In genomic region chrX:100895365-100896075, GRCh38 we compare ENCODE assay signal across 10 cellular contexts. TPM values are rescaled to one million over a fixed set of nuclear protein-coding genes. Genes with fewer than 3 reads are reported as not detected.
DNase-seq lines count a peak whose midpoint lies in the region; ATAC-seq and TF ChIP-seq lines count a peak whose summit lies in the region.
"Had no signal": no experiment of that assay in that cellular context is flagged by ENCODE, and none has a peak within 500 bp of the region (broad histone marks: within the 10 kb centered on the region; RNA-seq: fewer than 3 reads in every experiment).

No MANE protein-coding gene starts in this region.

- TF ChIP-seq EP300 in transverse colon (IDR thresholded peaks at IDR 0.05; ENCODE audit: low read depth): no peak

- no peak overlapping the region for H3K27ac ChIP-seq in hepatocyte
- H3K27ac ChIP-seq in transverse colon: no peak overlapping the region
- H3K27ac ChIP-seq: neutrophil had no signal

- intact Hi-C loops in transverse colon (cut with DNase I; ENCODE audit: low total_unique reads): no loop called here

- no peak overlapping the region for H2AFZ ChIP-seq in hepatocyte

- no peaks in the 10 kb centered on the region for H3K79me2 ChIP-seq in hepatocyte

- 32% methylated on average over 5 of the region's 5 CpGs for WGBS in hepatocyte (ENCODE audit: low lambda C conversion rate, missing lambda C conversion rate)
- WGBS in transverse colon (ENCODE audit: low coverage in 1 of 2), 2 donors: 0 to 37% methylated on average over 3 to 5 of the region's 5 CpGs

- H3K36me3 ChIP-seq in hepatocyte (replicated peaks; ENCODE audit: insufficient read depth, low read depth): no peaks in the 10 kb centered on the region
- no peaks in the 10 kb centered on the region for H3K36me3 ChIP-seq in transverse colon
- H3K36me3 ChIP-seq: neutrophil had no signal

- H3K4me1 ChIP-seq in hepatocyte (ENCODE audit: insufficient read depth) (no peaks in the 10 kb centered on the region), transverse colon (no peaks in the 10 kb centered on the region)

- no peaks in the 10 kb centered on the region for H3K27me3 ChIP-seq in hepatocyte
- H3K27me3 ChIP-seq in transverse colon: no peaks in the 10 kb centered on the region
- H3K27me3 ChIP-seq: neutrophil had no signal

- in situ Hi-C loops in Caki2 (cut with HindIII; ENCODE audit: low pct_unique_long_range_greater_than_20kb, low sequenced_read_pairs) (no loop called here), transverse colon (cut with MboI; ENCODE audit: low pct_ligation_motif_present in 1 of 4, low pct_unique_long_range_greater_than_20kb in 1 of 4, low sequenced_read_pairs in 3 of 4) (no loop called here)

- H3K4me3 ChIP-seq in hepatocyte: no peak overlapping the region
- H3K4me3 ChIP-seq in transverse colon: no peak overlapping the region

- TF ChIP-seq POLR2A in transverse colon (IDR thresholded peaks at IDR 0.05): no peak

- H3K9me3 ChIP-seq in hepatocyte (ENCODE audit: low read depth): no peaks in the 10 kb centered on the region
- H3K9me3 ChIP-seq in transverse colon: no peaks in the 10 kb centered on the region
- H3K9me3 ChIP-seq: neutrophil had no signal

- H4K20me1 ChIP-seq in hepatocyte (ENCODE audit: insufficient read depth, poor library complexity, severe bottlenecking): no peaks in the 10 kb centered on the region

- TF ChIP-seq CTCF in hepatocyte (IDR thresholded peaks at IDR 0.05; ENCODE audit: poor library complexity): peak; percentile 50
- TF ChIP-seq CTCF in transverse colon (IDR thresholded peaks at IDR 0.05): peak in 4 of 5 experiments; percentile 27 to 41 (median 30)

- peak; percentile 78 for ATAC-seq in GM18498 (IDR thresholded peaks at IDR 0.05; ENCODE audit: unreplicated experiment)
- no peak for ATAC-seq in GM18909 (IDR thresholded peaks at IDR 0.05; ENCODE audit: poor library complexity, unreplicated experiment)

- H3K9me2 ChIP-seq in hepatocyte (replicated peaks; ENCODE audit: insufficient read depth): no peaks in the 10 kb centered on the region

- DNase-seq in Caki2 (ENCODE audit: low read depth) (peak; percentile 6), LHCN-M2 (ENCODE audit: low read depth) (peak; percentile 30), UCSD-AML1 (lab: John Stamatoyannopoulos, UW; ENCODE audit: unreplicated experiment) (peak; percentile 11), hepatocyte (ENCODE audit: low spot score) (peak; percentile 28), transverse colon (peak; percentile 28)
- no peak for DNase-seq in effector CD4-positive, alpha-beta T cell

- H3K4me2 ChIP-seq in hepatocyte: no peak overlapping the region

RNA-seq across cellular contexts. Expression of gene NOX1, which starts 21.4 kb away (rescaled TPM):
- total RNA-seq in Caki2 (2014; rRNA removed; shearing (Covaris generic); ENCODE audit: low replicate concordance): not detected in 2 replicates
- total RNA-seq in LHCN-M2 (2014; rRNA removed): not detected in 2 replicates
- polyA plus RNA-seq in LHCN-M2 (2012): not detected
- 2.5 and 3.0 TPM in 2 replicates for total RNA-seq in hepatocyte
- polyA plus RNA-seq in hepatocyte: 0.99 and 1.9 TPM in 2 replicates
- total RNA-seq in transverse colon: 10 to 100 TPM; 17.6 to 31.8 (median 23.7) TPM
- total RNA-seq: T-helper 1 cell treated with Interleukin-12 subunit alpha and Interleukin-12 subunit beta and Interleukin-4 antibody, amounts not matched to agents 30 ng/mL and 1 ng/mL, for 36 hours had no signal

RNA-seq across cellular contexts. Expression of gene XKRX, which starts 33.2 kb away (rescaled TPM):
- 0.06 and 0.30 TPM in 2 replicates for total RNA-seq in Caki2 (2014; rRNA removed; shearing (Covaris generic); ENCODE audit: low replicate concordance)
- total RNA-seq in LHCN-M2 (2014; rRNA removed): 0.06 and 0.11 TPM in 2 replicates
- 0.05 TPM for polyA plus RNA-seq in LHCN-M2 (2012)
- 8.7 and 10.4 TPM in 2 replicates for total RNA-seq in hepatocyte
- 1.0 and 1.1 TPM in 2 replicates for polyA plus RNA-seq in hepatocyte
- total RNA-seq in transverse colon: 1 to 10 TPM; 1.9 to 5.9 (median 2.2) TPM
